8 cellular contexts compared by ENCODE assay signal in genomic region chr17:44899074-44899782, GRCh38. TPM values are rescaled to one million over a fixed set of nuclear protein-coding genes. Genes with fewer than 3 reads are reported as not detected.
A peak's percentile ranks its signal among the peaks of the same experiment; 100 is the strongest.
DNase-seq lines count a peak whose midpoint lies in the region; ATAC-seq and TF ChIP-seq lines count a peak whose summit lies in the region.

TSS of gene EFTUD2 (minus strand) at chr17:44899445. CDS start at chr17:44894521, 4,924 bp downstream.

- CTCF ChIA-PET in activated CD4-positive, alpha-beta memory T cell treated with anti-CD3 and anti-CD28 coated beads for 36 hours (lab: Charles Lee): interaction anchor here (1.0 to 3.9 kb wide), 10 partner anchors 12 to 298 kb away, joined by 3 to 21 read pairs (median 5); partner anchors contain the start of gene ACBD4

- ATAC-seq in GM19395 (IDR thresholded peaks at IDR 0.05; ENCODE audit: unreplicated experiment) (peak; percentile 83), HG03571 (IDR thresholded peaks at IDR 0.05; ENCODE audit: unreplicated experiment) (peak; percentile 68), right lobe of liver (peak; percentile 92 to 97 (median 95))

- POLR2A ChIA-PET in activated CD4-positive, alpha-beta memory T cell treated with anti-CD3 and anti-CD28 coated beads for 36 hours (lab: Charles Lee): interaction anchor here (1.0 to 2.1 kb wide), 6 partner anchors 13 to 249 kb away, joined by 3 to 7 read pairs (median 4); partner anchors contain the start of genes CCDC43, HEXIM1 and NMT1

- intact Hi-C loops in activated CD4-positive, alpha-beta memory T cell treated with anti-CD3 and anti-CD28 coated beads for 36 hours (cut with micrococcal nuclease): loop anchor here (1.0 to 5.0 kb wide), 2 partner anchors 123 to 191 kb away; partner anchors contain the start of gene DBF4B
- intact Hi-C loops in dorsolateral prefrontal cortex (cut with DNase I): loop anchor here in 1 of 2 donors (1.0 kb wide), 1 partner anchor 210 kb away; the partner anchor contains the start of gene CCDC43
- intact Hi-C loops in right lobe of liver (cut with DNase I): no loop called here

- H3K4me1 ChIP-seq in BE2C: peaks cover 4% of the 10 kb centered on the region
- H3K4me1 ChIP-seq in right lobe of liver: peaks cover 0 to 14% (median 6%) of the 10 kb centered on the region in 4 donors

- H3K4me1 Mint-ChIP-seq in activated CD4-positive, alpha-beta memory T cell treated with anti-CD3 and anti-CD28 coated beads for 36 hours (ENCODE audit: low read depth): peaks cover 22% of the 10 kb centered on the region

- peaks cover 10% of the 10 kb centered on the region for H3K36me3 Mint-ChIP-seq in activated CD4-positive, alpha-beta memory T cell treated with anti-CD3 and anti-CD28 coated beads for 36 hours

- DNase-seq in BE2C (peak; percentile 93), NCI-H82 treated with DMSO at 0.1 percent for 48 hours (lab: John Stamatoyannopoulos, UW; ENCODE audit: unreplicated experiment) (peak; percentile 89), dorsolateral prefrontal cortex (peak; percentile 85 to 94 (median 88)), right lobe of liver (peak; percentile 91 to 92 (median 92))
- peak; percentile 94 for DNase-seq in activated CD4-positive, alpha-beta memory T cell treated with anti-CD3 and anti-CD28 coated beads for 36 hours
- DNase-seq in stimulated activated CD4-positive, alpha-beta T cell treated with anti-CD3 and anti-CD28 coated beads, Interleukin-4, amount 100 ng/mL, for 4 hours: peak; percentile 88 to 90

- TF ChIP-seq POLR2A in right lobe of liver (IDR thresholded peaks at IDR 0.05): peak; percentile 48

- WGBS in right lobe of liver (ENCODE audit: insufficient coverage, low coverage, low lambda C conversion rate, missing lambda C conversion rate): under 1% methylated on average over 33 of the region's 54 CpGs

- H3K9me3 ChIP-seq in BE2C (no peaks in the 10 kb centered on the region), right lobe of liver (no peaks in the 10 kb centered on the region)

- H3K4me3 Mint-ChIP-seq in activated CD4-positive, alpha-beta memory T cell treated with anti-CD3 and anti-CD28 coated beads for 36 hours: peak within 1 kb of the TSS; percentile 87

- H3K27ac ChIP-seq in dorsolateral prefrontal cortex: peak within 1 kb of the TSS; percentile 80 to 99 (median 97)
- peak within 1 kb of the TSS; percentile 94 to 98 (median 95) for H3K27ac ChIP-seq in right lobe of liver

- peak within 1 kb of the TSS; percentile 99 for H3K4me3 ChIP-seq in BE2C (ENCODE audit: low read depth, low read length)
- H3K4me3 ChIP-seq in dorsolateral prefrontal cortex: peak within 1 kb of the TSS; percentile 65 to 98 (median 86)
- H3K4me3 ChIP-seq in right lobe of liver: peak within 1 kb of the TSS; percentile 61 to 93 (median 86)

- no peak for TF ChIP-seq CTCF in BE2C (IDR thresholded peaks at IDR 0.05; ENCODE audit: low read depth, low read length)
- peak in 35 of 56 donors; percentile 12 to 56 (median 33) for TF ChIP-seq CTCF in dorsolateral prefrontal cortex (IDR thresholded peaks at IDR 0.05 in 54 of 56, conservative IDR thresholded peaks at IDR 0.05 in 2 of 56; ENCODE audit: low read depth in 1 of 56, partially characterized antibody in 56 of 56)
- peak in 1 of 4 donors; percentile 23 for TF ChIP-seq CTCF in right lobe of liver (IDR thresholded peaks at IDR 0.05)

- H3K9me3 Mint-ChIP-seq in activated CD4-positive, alpha-beta memory T cell treated with anti-CD3 and anti-CD28 coated beads for 36 hours: no peaks in the 10 kb centered on the region

- H3K27ac Mint-ChIP-seq in activated CD4-positive, alpha-beta memory T cell treated with anti-CD3 and anti-CD28 coated beads for 36 hours: peak within 1 kb of the TSS; percentile 99

- H3K36me3 ChIP-seq in BE2C: peaks cover 19% of the 10 kb centered on the region
- H3K36me3 ChIP-seq in right lobe of liver: peaks cover 0 to under 1% (median 0%) of the 10 kb centered on the region in 4 donors

- H3K27me3 ChIP-seq in BE2C (no peaks in the 10 kb centered on the region), dorsolateral prefrontal cortex (no peaks in the 10 kb centered on the region), right lobe of liver (no peaks in the 10 kb centered on the region)

- H3K27me3 Mint-ChIP-seq in activated CD4-positive, alpha-beta memory T cell treated with anti-CD3 and anti-CD28 coated beads for 36 hours: no peaks in the 10 kb centered on the region

RNA-seq across cellular contexts. Expression of gene EFTUD2, which starts in this region (rescaled TPM):
- 225 TPM for polyA plus RNA-seq in BE2C (2012; ENCODE audit: insufficient read depth, insufficient read length, low read depth)
- total RNA-seq in activated CD4-positive, alpha-beta memory T cell treated with anti-CD3 and anti-CD28 coated beads for 36 hours: 100 to 1,000 TPM; 162 to 171 TPM
- total RNA-seq in dorsolateral prefrontal cortex: 100 to 1,000 TPM in 36 of 120 experiments, 10 to 100 TPM in 84; 50.3 to 123 (median 95.1) TPM
- total RNA-seq in right lobe of liver: 10 to 100 TPM; 29.9 to 42.4 (median 35.1) TPM

Comparison
In these comparisons a context has a peak if more than half of its experiments do, and no peak if none do; other contexts are left out.
1. Peak in every context shown above with its lines: DNase-seq, ATAC-seq, H3K4me3 ChIP-seq and H3K27ac ChIP-seq.